Comparison of ENCODE assay signal across 8 cellular contexts in the genomic region with DNA sequence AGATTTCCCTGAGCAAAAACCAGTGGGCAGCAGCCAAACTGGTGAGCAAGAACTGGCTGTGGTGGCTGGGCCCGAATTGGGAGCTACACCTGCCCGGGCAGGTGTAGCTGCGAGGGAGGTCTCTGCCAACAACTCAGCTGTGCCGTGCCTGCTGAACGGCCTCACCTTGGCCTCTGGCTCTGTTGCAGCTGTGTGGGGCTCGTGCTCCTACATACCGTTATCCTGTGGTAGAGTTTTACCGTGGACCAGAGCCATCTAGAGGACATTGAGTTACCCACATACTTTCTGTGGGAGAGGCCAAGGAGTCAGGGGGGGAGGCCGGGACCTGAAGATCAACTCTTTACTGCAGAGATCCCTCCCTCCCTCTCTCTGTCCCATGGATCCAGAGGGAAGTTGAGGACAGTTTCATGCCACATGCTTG. TPM values are rescaled to one million over a fixed set of nuclear protein-coding genes. Genes with fewer than 3 reads are reported as not detected.
DNase-seq lines count a peak whose midpoint lies in the region; ATAC-seq and TF ChIP-seq lines count a peak whose summit lies in the region.

No MANE protein-coding gene starts in this region.

- intact Hi-C loops in body of pancreas (cut with DNase I) = no loop called here

- H2AFZ ChIP-seq in osteoblast (ENCODE audit: low read length) = no peak overlapping the region

- H3K4me3 ChIP-seq in H7 (ENCODE audit: insufficient read depth, low read depth, low read length) = no peak overlapping the region
- no peak overlapping the region for H3K4me3 ChIP-seq in body of pancreas
- no peak overlapping the region for H3K4me3 ChIP-seq in osteoblast (ENCODE audit: insufficient read depth, low read length)

- H4K20me1 ChIP-seq in osteoblast (ENCODE audit: insufficient read depth, low read length) = no peaks in the 10 kb centered on the region

- H3K27me3 ChIP-seq in H7 (ENCODE audit: control insufficient read depth, insufficient read depth, low read length) (no peaks in the 10 kb centered on the region), body of pancreas (no peaks in the 10 kb centered on the region), osteoblast (ENCODE audit: insufficient read depth, low read length) (no peaks in the 10 kb centered on the region)

- H3K9me3 ChIP-seq in body of pancreas (no peaks in the 10 kb centered on the region), osteoblast (ENCODE audit: low read depth, low read length) (no peaks in the 10 kb centered on the region)

- peak in 4 of 7 experiments; percentile 9 to 43 (median 34) for TF ChIP-seq CTCF in body of pancreas (IDR thresholded peaks at IDR 0.05)
- peak; percentile 39 for TF ChIP-seq CTCF in osteoblast (IDR thresholded peaks at IDR 0.05; ENCODE audit: extremely low read depth, low read depth, low read length)

- H3K4me1 ChIP-seq in body of pancreas = peaks cover 7% of the 10 kb centered on the region
- no peaks in the 10 kb centered on the region for H3K4me1 ChIP-seq in osteoblast (ENCODE audit: insufficient read depth, low read length)

- WGBS in body of pancreas, 2 donors = 23 to 24% methylated on average over 8 to 9 of the region's 9 CpGs

- H3K79me2 ChIP-seq in osteoblast (ENCODE audit: insufficient read depth, low read length) = no peaks in the 10 kb centered on the region

- no peak overlapping the region for H3K4me2 ChIP-seq in osteoblast (ENCODE audit: insufficient read depth, low read length)

- TF ChIP-seq POLR2A in body of pancreas (IDR thresholded peaks at IDR 0.05) = no peak

- DNase-seq in activated CD8-positive, alpha-beta memory T cell treated with anti-CD3 and anti-CD28 coated beads, Interleukin-2, amount 50 U/mL, for 4 hours = peak; percentile 20
- DNase-seq in activated CD8-positive, alpha-beta memory T cell treated with anti-CD3 and anti-CD28 coated beads, Interleukin-2, amount 50 U/mL, for 48 hours = no peak
- DNase-seq in H7 (peak; percentile 73), NCI-H460 (ENCODE audit: extremely low read depth, low read depth) (peak; percentile 29), body of pancreas (peak; percentile 45 to 83 (median 68)), osteoblast (ENCODE audit: insufficient read length, low spot score, missing footprints) (peak; percentile 68), NCI-H510A (lab: John Stamatoyannopoulos, UW) (no peak), NK-92 (lab: John Stamatoyannopoulos, UW; ENCODE audit: unreplicated experiment) (no peak)

- peak; percentile 80 for ATAC-seq in body of pancreas

- H3K27ac ChIP-seq in body of pancreas = no peak overlapping the region
- no peak overlapping the region for H3K27ac ChIP-seq in osteoblast (ENCODE audit: low read depth, low read length)

- H3K36me3 ChIP-seq in H7 (replicated peaks; ENCODE audit: control insufficient read depth, insufficient read depth, low read length) (no peaks in the 10 kb centered on the region), body of pancreas (replicated peaks in 1 of 2; ENCODE audit: insufficient read depth in 1 of 2, low read depth in 2 of 2) (no peaks in the 10 kb centered on the region), osteoblast (ENCODE audit: insufficient read depth, low read length) (no peaks in the 10 kb centered on the region)

RNA-seq across cellular contexts. Expression of gene CLYBL, which starts 8.0 kb away (rescaled TPM):
- total RNA-seq in H7 (2014; rRNA removed; shearing (Covaris generic)) = 5.8 and 13.7 TPM in 2 replicates
- total RNA-seq in NCI-H460 (2014; rRNA removed; shearing (Covaris generic)) = 6.3 and 9.1 TPM in 2 replicates
- polyA plus RNA-seq in NCI-H460 (2014; cell fraction: nucleus; rRNA removed) = 1.8 and 6.1 TPM in 2 replicates
- total RNA-seq in body of pancreas = 10 to 100 TPM in 1 of 2 donors, 1 to 10 TPM in 1; 3.9 to 17.8 TPM
- total RNA-seq in osteoblast = 1.1 and 1.2 TPM in 2 replicates

Comparison
In these comparisons a context has a peak if more than half of its experiments do, and no peak if none do; other contexts are left out.
1. DNase-seq: peak in activated CD8-positive, alpha-beta memory T cell treated with anti-CD3 and anti-CD28 coated beads, Interleukin-2, amount 50 U/mL, for 4 hours (single experiment), H7 (single experiment), NCI-H460 (single experiment), body of pancreas (4 of 4) and osteoblast (single experiment); none in activated CD8-positive, alpha-beta memory T cell treated with anti-CD3 and anti-CD28 coated beads, Interleukin-2, amount 50 U/mL, for 48 hours (single experiment), NCI-H510A (single experiment) and NK-92 (single experiment).